Comparison of ENCODE assay signal across 34 cellular contexts in the genomic region with DNA sequence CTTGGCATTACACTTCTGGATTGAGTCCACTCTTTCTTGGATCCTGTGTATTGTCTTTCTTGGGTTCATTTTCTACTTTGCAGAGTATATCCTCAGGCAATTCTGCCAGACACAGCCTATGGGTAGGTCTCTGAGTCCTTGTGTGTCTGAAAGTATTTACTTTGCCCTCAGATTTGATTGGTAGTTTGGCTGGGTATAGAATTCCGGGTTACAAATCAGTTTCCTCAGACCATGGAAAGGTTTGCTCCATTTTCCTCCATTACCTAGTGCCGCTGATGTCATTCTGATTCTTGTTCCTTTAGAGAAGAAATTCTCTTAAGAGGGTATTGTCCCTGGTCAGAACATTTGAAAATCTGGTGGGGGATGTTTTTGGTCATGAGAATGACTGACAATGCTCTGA.
"Had no signal": no experiment of that assay in that cellular context is flagged by ENCODE, and none has a peak within 500 bp of the region (broad histone marks: within the 10 kb centered on the region; RNA-seq: fewer than 3 reads in every experiment).

No MANE protein-coding gene starts in this region.

- H3K27ac ChIP-seq: adrenal gland, body of pancreas, brain microvascular endothelial cell, breast epithelium, VCaP had no signal

- FAIRE-seq: astrocyte, TTC549 had no signal

- H3K27me3 ChIP-seq: body of pancreas had no signal

- H3K9me3 ChIP-seq: adrenal gland, body of pancreas had no signal

- ATAC-seq: activated CD8-positive, alpha-beta T cell treated with anti-CD3 and anti-CD28 coated beads for 36 hours; activated naive CD4-positive, alpha-beta T cell treated with anti-CD3 and anti-CD28 coated beads, Interleukin-2, amount 50 U/mL, for 72 hours; activated T-cell treated with anti-CD3 and anti-CD28 coated beads, Interleukin-2, amount 50 U/mL, for 4 hours; activated T-cell treated with anti-CD3 and anti-CD28 coated beads, Interleukin-2, amount 50 U/mL, for 72 hours; activated T-helper 17 cell treated with anti-CD3 and anti-CD28 coated beads, Interleukin-2, amount 50 U/mL, for 72 hours; body of pancreas had no signal

- H3K36me3 ChIP-seq: adrenal gland, brain microvascular endothelial cell, breast epithelium had no signal

- DNase-seq: activated B cell treated with CpG ODN at 0.5 μM for 24 hours; activated CD4-positive, alpha-beta memory T cell treated with anti-CD3 and anti-CD28 coated beads for 36 hours; activated CD4-positive, alpha-beta T cell treated with anti-CD3 and anti-CD28 coated beads for 4 hours; activated CD4-positive, alpha-beta T cell treated with anti-CD3 and anti-CD28 coated beads, Interleukin-2, amount 10 ng/mL, durations not matched to agents 24 days and 14 days; activated CD4-positive, alpha-beta T cell treated with anti-CD3 and anti-CD28 coated beads, Interleukin-2, amount 50 U/mL, for 1 hour; activated CD4-positive, alpha-beta T cell treated with anti-CD3 and anti-CD28 coated beads, Interleukin-2, amount 50 U/mL, for 4 hours; activated CD4-positive, CD25-positive, alpha-beta regulatory T cell treated with anti-CD3 and anti-CD28 coated beads, Interleukin-2, amount 50 U/mL, for 72 hours; activated CD8-positive, alpha-beta memory T cell treated with anti-CD3 and anti-CD28 coated beads, Interleukin-2, amount 50 U/mL, for 4 hours; activated CD8-positive, alpha-beta T cell treated with anti-CD3 and anti-CD28 coated beads for 36 hours; activated effector memory CD4-positive, alpha-beta T cell treated with anti-CD3 and anti-CD28 coated beads, Interleukin-2, amount 50 U/mL, for 16 hours; activated gamma-delta T cell treated with Interleukin-2 at 50 U/mL for 16 hours; activated naive CD4-positive, alpha-beta T cell; activated naive CD4-positive, alpha-beta T cell treated with anti-CD3 and anti-CD28 coated beads for 36 hours; activated naive CD4-positive, alpha-beta T cell treated with anti-CD3 and anti-CD28 coated beads, Interleukin-2, amount 50 U/mL, for 16 hours; activated naive CD8-positive, alpha-beta T cell treated with anti-CD3 and anti-CD28 coated beads for 36 hours; activated T-cell treated with anti-CD3 and anti-CD28 coated beads for 4 hours; activated T-cell treated with anti-CD3 and anti-CD28 coated beads, Interleukin-2, amount 50 U/mL, for 1 hour; activated T-cell treated with anti-CD3 and anti-CD28 coated beads, Interleukin-2, amount 50 U/mL, for 4 hours; activated T-cell treated with anti-CD3 and anti-CD28 coated beads, Interleukin-2, amount 50 U/mL, for 72 hours; adrenal gland; amniotic stem cell; aorta; body of pancreas; brain microvascular endothelial cell; central memory CD4-positive, alpha-beta T cell; T-helper 1 cell; T-helper 2 cell; T-helper 9 cell had no signal

- H3K4me3 ChIP-seq: adrenal gland, body of pancreas, breast epithelium had no signal
